8 cellular contexts compared by ENCODE assay signal in the genomic region with DNA sequence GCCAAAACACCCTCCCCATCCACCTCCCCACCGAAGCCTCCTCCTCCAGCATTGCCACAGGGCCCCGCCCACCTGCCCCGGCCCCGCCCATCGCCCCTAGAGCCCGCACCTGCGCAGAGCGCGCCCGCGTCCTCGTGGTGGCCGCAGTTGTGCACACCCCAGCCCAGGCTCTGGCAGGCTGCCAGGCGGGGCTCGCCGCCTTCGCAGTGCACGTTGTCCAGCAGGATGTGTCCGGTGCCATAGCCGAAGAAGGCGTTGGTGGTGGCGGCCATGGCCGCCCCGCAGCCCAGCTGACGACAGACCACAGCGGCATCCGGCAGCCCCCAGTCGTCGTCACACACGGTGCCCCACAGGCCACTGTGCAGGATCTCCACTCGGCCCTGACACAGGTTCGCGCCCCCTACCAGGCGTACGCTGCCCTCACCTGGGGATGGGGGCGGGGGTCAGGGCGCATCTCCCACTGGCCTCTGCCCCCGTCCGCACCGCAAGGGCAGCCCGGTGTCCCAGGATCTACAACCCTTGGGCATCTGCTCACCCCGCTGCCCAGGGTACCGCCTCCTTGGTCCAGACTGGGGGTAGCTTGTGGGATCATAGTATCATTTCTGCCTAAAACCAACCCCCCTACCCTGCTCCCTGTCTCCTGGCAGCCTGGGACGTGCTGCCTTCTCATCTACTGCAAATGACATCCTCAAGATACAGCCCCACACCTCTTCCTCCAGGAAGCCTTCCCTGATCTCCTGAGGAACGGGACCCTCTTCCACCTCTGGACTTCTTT. TPM values are rescaled to one million over a fixed set of nuclear protein-coding genes. Genes with fewer than 3 reads are reported as not detected.
DNase-seq lines count a peak whose midpoint lies in the region; ATAC-seq and TF ChIP-seq lines count a peak whose summit lies in the region.

No MANE protein-coding gene starts in this region.

- no peak overlapping the region for H3K4me3 Mint-ChIP-seq in progenitor cell of endocrine pancreas (ENCODE audit: low read depth)

- H3K4me1 Mint-ChIP-seq in progenitor cell of endocrine pancreas (ENCODE audit: low read depth) = peaks cover 2% of the 10 kb centered on the region

- in situ Hi-C loops in GM13976 (cut with MboI; ENCODE audit: low sequenced_read_pairs, unreplicated experiment) = no loop called here

- no peak overlapping the region for H3K27ac Mint-ChIP-seq in progenitor cell of endocrine pancreas

- no peaks in the 10 kb centered on the region for H3K9me3 Mint-ChIP-seq in progenitor cell of endocrine pancreas (ENCODE audit: low read depth)

- peaks cover 12% of the 10 kb centered on the region for H3K27me3 Mint-ChIP-seq in progenitor cell of endocrine pancreas

- ATAC-seq in activated CD4-positive, CD25-positive, alpha-beta regulatory T cell treated with anti-CD3 and anti-CD28 coated beads, Interleukin-2, amount 50 U/mL, for 24 hours = peak; percentile 36 to 46
- ATAC-seq in left lung = peak; percentile 69
- no peak for ATAC-seq in GM21381 (IDR thresholded peaks at IDR 0.05; ENCODE audit: unreplicated experiment)

- H3K9me3 ChIP-seq in left lung = no peaks in the 10 kb centered on the region

- no peaks in the 10 kb centered on the region for H3K36me3 Mint-ChIP-seq in progenitor cell of endocrine pancreas (ENCODE audit: insufficient read depth)

- intact Hi-C loops in left lung (cut with DNase I) = no loop called here

- H3K27me3 ChIP-seq in left lung = no peaks in the 10 kb centered on the region

- H3K4me3 ChIP-seq in left lung = peak overlapping the region; percentile 37 to 51

- peak overlapping the region; percentile 37 for H3K27ac ChIP-seq in caudate nucleus (ENCODE audit: low read depth, low read length)
- H3K27ac ChIP-seq in left lung = no peak overlapping the region

- TF ChIP-seq CTCF in GM13976 (IDR thresholded peaks at IDR 0.05; ENCODE audit: borderline replicate concordance, control extremely low read depth, extremely low read depth, insufficient read depth, missing control alignments) = no peak
- no peak for TF ChIP-seq CTCF in left lung (IDR thresholded peaks at IDR 0.05)
- TF ChIP-seq CTCF in progenitor cell of endocrine pancreas (IDR thresholded peaks at IDR 0.05; ENCODE audit: unreplicated experiment) = no peak

- DNase-seq in GM13976 (ENCODE audit: low spot score) (peak; percentile 94), NCI-H1417 (lab: John Stamatoyannopoulos, UW) (peak; percentile 88 to 95 (median 90)), caudate nucleus (lab: John Stamatoyannopoulos, UW) (peak in 57 of 61 donors; percentile 6 to 89 (median 64)), left lung (peak; percentile 82 to 95), progenitor cell of endocrine pancreas (ENCODE audit: low spot score, unreplicated experiment) (no peak)
- DNase-seq in stimulated activated CD4-positive, alpha-beta T cell treated with anti-CD3 and anti-CD28 coated beads, TNF-alpha, amount 100 ng/mL, for 1 hour (ENCODE audit: low read depth in 3 of 3, low spot score in 1 of 3) = peak; percentile 49 to 86 (median 60)

- peaks cover 5 to 30% of the 10 kb centered on the region in 2 donors for H3K4me1 ChIP-seq in left lung

- H3K36me3 ChIP-seq in left lung = no peaks in the 10 kb centered on the region

RNA-seq across cellular contexts. Expression of a gene that starts 11.9 kb away (rescaled TPM):
- 1 to 10 TPM in 1 of 2 donors, under 1 TPM in 1; 0.76 to 1.8 TPM for total RNA-seq in left lung
- 7.4 and 10.7 TPM in 2 replicates for total RNA-seq in progenitor cell of endocrine pancreas

RNA-seq across cellular contexts. Expression of a gene that starts 27.2 kb away (rescaled TPM):
- total RNA-seq in left lung (1 to 10 TPM; 2.9 to 3.3 TPM), progenitor cell of endocrine pancreas (not detected in 2 replicates)

RNA-seq across cellular contexts. Expression of a gene that starts 38.8 kb away (rescaled TPM):
- 100 to 1,000 TPM; 116 to 160 TPM for total RNA-seq in left lung
- total RNA-seq in progenitor cell of endocrine pancreas = 132 and 136 TPM in 2 replicates
